Comparison of ENCODE assay signal across 1 cellular context in the genomic region with DNA sequence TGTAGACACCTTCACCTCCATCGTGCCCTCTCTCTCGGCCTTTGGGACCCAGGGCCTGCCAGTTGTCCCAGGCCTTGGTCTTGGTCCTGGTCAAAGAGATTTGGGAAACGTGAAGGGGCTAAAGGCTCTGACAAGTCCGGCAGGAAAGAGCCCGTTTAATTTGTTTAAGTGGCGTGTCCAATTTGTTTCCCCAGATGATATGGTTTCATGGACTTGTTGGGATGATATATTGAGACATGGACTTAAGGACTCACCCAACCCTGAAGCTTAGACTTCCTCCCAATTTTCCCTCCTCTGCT.
TF ChIP-seq lines count a peak whose summit lies in the region.

No MANE protein-coding gene starts in this region.

TF ChIP-seq in HepG2, 621 proteins besides CTCF, POLR2A, EP300 and RAD21:
- TF ChIP-seq EHMT2 (IDR thresholded peaks at IDR 0.05; ENCODE audit: borderline replicate concordance, low read depth, low read length) (no peak), SMC3 (IDR thresholded peaks at IDR 0.05; ENCODE audit: low read length) (no peak), ZNF775 (CRISPR knock-in tag; IDR thresholded peaks at IDR 0.05; ENCODE audit: borderline replicate concordance) (no peak), ZNF629 (CRISPR knock-in tag; conservative IDR thresholded peaks at IDR 0.05) (no peak), ZNF431 (CRISPR knock-in tag; IDR thresholded peaks at IDR 0.05; ENCODE audit: borderline replicate concordance, low read depth) (no peak), SRSF4 (IDR thresholded peaks at IDR 0.05; ENCODE audit: low read depth, low read length, poor library complexity, severe bottlenecking) (no peak), NFIB (CRISPR knock-in tag; IDR thresholded peaks at IDR 0.05; ENCODE audit: borderline replicate concordance) (no peak), ZNF607 (CRISPR knock-in tag; IDR thresholded peaks at IDR 0.05; ENCODE audit: borderline replicate concordance) (no peak), CCAR2 (optimal IDR thresholded peaks at IDR 0.05; ENCODE audit: low read depth, low read length) (no peak)
- TF ChIP-seq, protein P1, sequence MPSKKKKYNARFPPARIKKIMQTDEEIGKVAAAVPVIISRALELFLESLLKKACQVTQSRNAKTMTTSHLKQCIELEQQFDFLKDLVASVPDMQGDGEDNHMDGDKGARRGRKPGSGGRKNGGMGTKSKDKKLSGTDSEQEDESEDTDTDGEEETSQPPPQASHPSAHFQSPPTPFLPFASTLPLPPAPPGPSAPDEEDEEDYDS (CRISPR knock-in tag; IDR thresholded peaks at IDR 0.05): no peak
- TF ChIP-seq, protein P2, sequence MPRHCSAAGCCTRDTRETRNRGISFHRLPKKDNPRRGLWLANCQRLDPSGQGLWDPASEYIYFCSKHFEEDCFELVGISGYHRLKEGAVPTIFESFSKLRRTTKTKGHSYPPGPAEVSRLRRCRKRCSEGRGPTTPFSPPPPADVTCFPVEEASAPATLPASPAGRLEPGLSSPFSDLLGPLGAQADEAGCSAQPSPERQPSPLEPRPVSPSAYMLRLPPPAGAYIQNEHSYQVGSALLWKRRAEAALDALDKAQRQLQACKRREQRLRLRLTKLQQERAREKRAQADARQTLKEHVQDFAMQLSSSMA (CRISPR knock-in tag; IDR thresholded peaks at IDR 0.05): no peak
- TF ChIP-seq, protein P3, sequence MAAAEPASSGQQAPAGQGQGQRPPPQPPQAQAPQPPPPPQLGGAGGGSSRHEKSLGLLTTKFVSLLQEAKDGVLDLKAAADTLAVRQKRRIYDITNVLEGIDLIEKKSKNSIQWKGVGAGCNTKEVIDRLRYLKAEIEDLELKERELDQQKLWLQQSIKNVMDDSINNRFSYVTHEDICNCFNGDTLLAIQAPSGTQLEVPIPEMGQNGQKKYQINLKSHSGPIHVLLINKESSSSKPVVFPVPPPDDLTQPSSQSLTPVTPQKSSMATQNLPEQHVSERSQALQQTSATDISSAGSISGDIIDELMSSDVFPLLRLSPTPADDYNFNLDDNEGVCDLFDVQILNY (CRISPR knock-in tag; conservative IDR thresholded peaks at IDR 0.05): no peak
- TF ChIP-seq, protein P4, sequence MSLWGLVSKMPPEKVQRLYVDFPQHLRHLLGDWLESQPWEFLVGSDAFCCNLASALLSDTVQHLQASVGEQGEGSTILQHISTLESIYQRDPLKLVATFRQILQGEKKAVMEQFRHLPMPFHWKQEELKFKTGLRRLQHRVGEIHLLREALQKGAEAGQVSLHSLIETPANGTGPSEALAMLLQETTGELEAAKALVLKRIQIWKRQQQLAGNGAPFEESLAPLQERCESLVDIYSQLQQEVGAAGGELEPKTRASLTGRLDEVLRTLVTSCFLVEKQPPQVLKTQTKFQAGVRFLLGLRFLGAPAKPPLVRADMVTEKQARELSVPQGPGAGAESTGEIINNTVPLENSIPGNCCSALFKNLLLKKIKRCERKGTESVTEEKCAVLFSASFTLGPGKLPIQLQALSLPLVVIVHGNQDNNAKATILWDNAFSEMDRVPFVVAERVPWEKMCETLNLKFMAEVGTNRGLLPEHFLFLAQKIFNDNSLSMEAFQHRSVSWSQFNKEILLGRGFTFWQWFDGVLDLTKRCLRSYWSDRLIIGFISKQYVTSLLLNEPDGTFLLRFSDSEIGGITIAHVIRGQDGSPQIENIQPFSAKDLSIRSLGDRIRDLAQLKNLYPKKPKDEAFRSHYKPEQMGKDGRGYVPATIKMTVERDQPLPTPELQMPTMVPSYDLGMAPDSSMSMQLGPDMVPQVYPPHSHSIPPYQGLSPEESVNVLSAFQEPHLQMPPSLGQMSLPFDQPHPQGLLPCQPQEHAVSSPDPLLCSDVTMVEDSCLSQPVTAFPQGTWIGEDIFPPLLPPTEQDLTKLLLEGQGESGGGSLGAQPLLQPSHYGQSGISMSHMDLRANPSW (CRISPR knock-in tag; IDR thresholded peaks at IDR 0.05; ENCODE audit: borderline replicate concordance): no peak
- TF ChIP-seq, protein P5, sequence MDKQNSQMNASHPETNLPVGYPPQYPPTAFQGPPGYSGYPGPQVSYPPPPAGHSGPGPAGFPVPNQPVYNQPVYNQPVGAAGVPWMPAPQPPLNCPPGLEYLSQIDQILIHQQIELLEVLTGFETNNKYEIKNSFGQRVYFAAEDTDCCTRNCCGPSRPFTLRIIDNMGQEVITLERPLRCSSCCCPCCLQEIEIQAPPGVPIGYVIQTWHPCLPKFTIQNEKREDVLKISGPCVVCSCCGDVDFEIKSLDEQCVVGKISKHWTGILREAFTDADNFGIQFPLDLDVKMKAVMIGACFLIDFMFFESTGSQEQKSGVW (CRISPR knock-in tag; IDR thresholded peaks at IDR 0.05; ENCODE audit: borderline replicate concordance): no peak
- TF ChIP-seq, protein P6, sequence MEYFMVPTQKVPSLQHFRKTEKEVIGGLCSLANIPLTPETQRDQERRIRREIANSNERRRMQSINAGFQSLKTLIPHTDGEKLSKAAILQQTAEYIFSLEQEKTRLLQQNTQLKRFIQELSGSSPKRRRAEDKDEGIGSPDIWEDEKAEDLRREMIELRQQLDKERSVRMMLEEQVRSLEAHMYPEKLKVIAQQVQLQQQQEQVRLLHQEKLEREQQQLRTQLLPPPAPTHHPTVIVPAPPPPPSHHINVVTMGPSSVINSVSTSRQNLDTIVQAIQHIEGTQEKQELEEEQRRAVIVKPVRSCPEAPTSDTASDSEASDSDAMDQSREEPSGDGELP (IDR thresholded peaks at IDR 0.05; ENCODE audit: borderline replicate concordance, low read depth): no peak
